Comparison of ENCODE assay signal across 16 cellular contexts in genomic region chr5:142626056-142626455, GRCh38. TPM values are rescaled to one million over a fixed set of nuclear protein-coding genes. Genes with fewer than 3 reads are reported as not detected.
"Had no signal": no experiment of that assay in that cellular context is flagged by ENCODE, and none has a peak within 500 bp of the region (broad histone marks: within the 10 kb centered on the region; RNA-seq: fewer than 3 reads in every experiment).

No MANE protein-coding gene starts in this region.

- DNase-seq: activated CD4-positive, alpha-beta memory T cell treated with anti-CD3 and anti-CD28 coated beads, Interleukin-2, amount 10 ng/mL, durations not matched to agents 7 days and 5 days; activated CD4-positive, CD25-positive, alpha-beta regulatory T cell treated with anti-CD3 and anti-CD28 coated beads, Interleukin-2, amount 50 U/mL, for 72 hours; activated CD8-positive, alpha-beta memory T cell treated with anti-CD3 and anti-CD28 coated beads, Interleukin-2, amount 50 U/mL, for 48 hours; activated naive CD4-positive, alpha-beta T cell treated with Interleukin-2 at 50 U/mL for 16 hours; activated naive CD8-positive, alpha-beta T cell treated with anti-CD3 and anti-CD28 coated beads, Interleukin-2, amount 50 U/mL, for 24 hours; effector CD4-positive, alpha-beta T cell; gastrocnemius medialis; occipital lobe; psoas muscle; stimulated activated CD4-positive, alpha-beta T cell treated with anti-CD3 and anti-CD28 coated beads, Interleukin-4, amount 100 ng/mL, for 1 hour; stimulated activated CD8-positive, alpha-beta memory T cell treated with anti-CD3 and anti-CD28 coated beads, Interleukin-4, amount 100 ng/mL, for 48 hours; stimulated activated naive CD8-positive, alpha-beta T cell treated with anti-CD3 and anti-CD28 coated beads, Interleukin-15, Interleukin-2, amounts not matched to agents 100 U/mL and 50 U/mL, for 24 hours had no signal

- H3K27ac Mint-ChIP-seq: activated CD4-positive, alpha-beta memory T cell treated with anti-CD3 and anti-CD28 coated beads, Interleukin-2, amount 10 ng/mL, durations not matched to agents 7 days and 5 days; activated naive CD8-positive, alpha-beta T cell treated with anti-CD3 and anti-CD28 coated beads, Interleukin-2, amount 50 U/mL, for 24 hours; natural killer cell treated with Interleukin-12 subunit alpha and Interleukin-12 subunit beta and Interleukin-15 and Interleukin-18, amount 100 ng/mL, for 72 hours had no signal

- H3K9me3 ChIP-seq: gastrocnemius medialis, psoas muscle, testis had no signal

- H3K4me3 Mint-ChIP-seq: activated CD4-positive, alpha-beta memory T cell treated with anti-CD3 and anti-CD28 coated beads, Interleukin-2, amount 10 ng/mL, durations not matched to agents 7 days and 5 days; activated naive CD8-positive, alpha-beta T cell treated with anti-CD3 and anti-CD28 coated beads, Interleukin-2, amount 50 U/mL, for 24 hours; natural killer cell treated with Interleukin-12 subunit alpha and Interleukin-12 subunit beta and Interleukin-15 and Interleukin-18, amount 100 ng/mL, for 72 hours had no signal

- H3K27ac ChIP-seq: cardiac muscle cell, psoas muscle, testis had no signal

- H3K4me1 ChIP-seq: psoas muscle had no signal

- H3K36me3 ChIP-seq: cardiac muscle cell, gastrocnemius medialis had no signal

- H3K4me3 ChIP-seq: cardiac muscle cell, gastrocnemius medialis, psoas muscle, testis had no signal

- H3K36me3 Mint-ChIP-seq: natural killer cell treated with Interleukin-12 subunit alpha and Interleukin-12 subunit beta and Interleukin-15 and Interleukin-18, amount 100 ng/mL, for 72 hours had no signal

- ATAC-seq: activated naive CD8-positive, alpha-beta T cell treated with anti-CD3 and anti-CD28 coated beads, Interleukin-2, amount 50 U/mL, for 24 hours; gastrocnemius medialis; natural killer cell treated with Interleukin-12 subunit alpha and Interleukin-12 subunit beta and Interleukin-15 and Interleukin-18, amount 100 ng/mL, for 72 hours; psoas muscle; stimulated activated naive CD8-positive, alpha-beta T cell treated with anti-CD3 and anti-CD28 coated beads, Interleukin-15, Interleukin-2, amounts not matched to agents 100 U/mL and 50 U/mL, for 24 hours had no signal

- H3K9me3 Mint-ChIP-seq: activated CD4-positive, alpha-beta memory T cell treated with anti-CD3 and anti-CD28 coated beads, Interleukin-2, amount 10 ng/mL, durations not matched to agents 7 days and 5 days; activated naive CD8-positive, alpha-beta T cell treated with anti-CD3 and anti-CD28 coated beads, Interleukin-2, amount 50 U/mL, for 24 hours; natural killer cell treated with Interleukin-12 subunit alpha and Interleukin-12 subunit beta and Interleukin-15 and Interleukin-18, amount 100 ng/mL, for 72 hours had no signal

- H3K27me3 ChIP-seq: cardiac muscle cell, gastrocnemius medialis, testis had no signal

- H3K4me1 Mint-ChIP-seq: activated CD4-positive, alpha-beta memory T cell treated with anti-CD3 and anti-CD28 coated beads, Interleukin-2, amount 10 ng/mL, durations not matched to agents 7 days and 5 days; activated naive CD8-positive, alpha-beta T cell treated with anti-CD3 and anti-CD28 coated beads, Interleukin-2, amount 50 U/mL, for 24 hours had no signal

RNA-seq across cellular contexts. Expression of gene FGF1, which starts 59.8 kb away (rescaled TPM):
- total RNA-seq: activated CD4-positive, alpha-beta memory T cell treated with anti-CD3 and anti-CD28 coated beads, Interleukin-2, amount 10 ng/mL, durations not matched to agents 7 days and 5 days; cardiac muscle cell; mononuclear cell; natural killer cell treated with Interleukin-12 subunit alpha and Interleukin-12 subunit beta and Interleukin-15 and Interleukin-18, amount 100 ng/mL, for 72 hours had no signal
- polyA plus RNA-seq: cardiac muscle cell had no signal
